8 cellular contexts compared by ENCODE assay signal in genomic region chr10:121662945-121663917, GRCh38.
A peak's percentile ranks its signal among the peaks of the same experiment; 100 is the strongest.
DNase-seq lines count a peak whose midpoint lies in the region; ATAC-seq and TF ChIP-seq lines count a peak whose summit lies in the region.

No MANE protein-coding gene starts in this region.

- DNase-seq in GM10248 (ENCODE audit: extremely low spot score) (no peak), foreskin keratinocyte (peak in 1 of 2 donors; percentile 53), occipital lobe (lab: John Stamatoyannopoulos, UW) (no peak), superior temporal gyrus (ENCODE audit: extremely low spot score) (no peak), SHP77 treated with DMSO at 0.1 percent for 48 hours (lab: John Stamatoyannopoulos, UW) (no peak)
- DNase-seq in stimulated activated CD4-positive, alpha-beta T cell treated with anti-CD3 and anti-CD28 coated beads, Interleukin-12 subunit alpha, Interleukin-12 subunit beta, amount 100 ng/mL, for 4 hours, result no peak

- no peak overlapping the region for H3K4me3 ChIP-seq in OCI-LY1 (ENCODE audit: low read depth, low read length, poor library complexity, severe bottlenecking)

- no peaks in the 10 kb centered on the region for H4K20me1 ChIP-seq in OCI-LY1 (ENCODE audit: insufficient read depth, low read length)

- CTCF ChIA-PET in GM10248 (lab: Yijun Ruan, JAX), result interaction anchor here (1.0 to 2.1 kb wide), 4 partner anchors 12 to 35 kb away, joined by 3 to 4 read pairs (median 3); no protein-coding TSS in a partner anchor

- H3F3A ChIP-seq in OCI-LY1 (ENCODE audit: insufficient read depth, low read length), result no peaks in the 10 kb centered on the region

- H3K36me3 ChIP-seq in OCI-LY1 (ENCODE audit: insufficient read depth, low read length), result no peaks in the 10 kb centered on the region

- POLR2A ChIA-PET in GM10248 (lab: Yijun Ruan, JAX), result no interaction called here

- H3K9ac ChIP-seq in OCI-LY1 (ENCODE audit: low read length), result no peak overlapping the region

- no peaks in the 10 kb centered on the region for H3K9me3 ChIP-seq in OCI-LY1 (ENCODE audit: low read length)

- H3K4me2 ChIP-seq in OCI-LY1 (ENCODE audit: low read length), result no peak overlapping the region

- peak; percentile 37 for ATAC-seq in foreskin keratinocyte

- H3K27ac ChIP-seq in 22Rv1 (no peak overlapping the region), OCI-LY1 (ENCODE audit: low read depth, low read length, poor library complexity, severe bottlenecking) (no peak overlapping the region), foreskin keratinocyte (no peak overlapping the region)

- no peaks in the 10 kb centered on the region for H3K27me3 ChIP-seq in OCI-LY1 (ENCODE audit: insufficient read depth, low read length)
- no peaks in the 10 kb centered on the region for H3K27me3 ChIP-seq in foreskin keratinocyte

- no peak overlapping the region for H2AFZ ChIP-seq in OCI-LY1 (ENCODE audit: low read length)

- TF ChIP-seq CTCF in 22Rv1 (IDR thresholded peaks at IDR 0.05) (peak; percentile 58), GM10248 (IDR thresholded peaks at IDR 0.05; ENCODE audit: control extremely low read depth, extremely low read depth, low read depth, missing control alignments) (peak; percentile 9), OCI-LY1 (IDR thresholded peaks at IDR 0.05; ENCODE audit: low read length) (peak; percentile 47; the same call in 1 of the 2 replicates), foreskin keratinocyte (conservative IDR thresholded peaks at IDR 0.05) (peak; percentile 66)

- no peaks in the 10 kb centered on the region for H3K79me2 ChIP-seq in OCI-LY1 (ENCODE audit: insufficient read depth, low read length)

- no peaks in the 10 kb centered on the region for H3K9me2 ChIP-seq in OCI-LY1 (ENCODE audit: low read depth, low read length)

- no peaks in the 10 kb centered on the region for H3K4me1 ChIP-seq in OCI-LY1 (ENCODE audit: insufficient read depth, low read length, severe bottlenecking)
- peaks cover 9% of the 10 kb centered on the region for H3K4me1 ChIP-seq in foreskin keratinocyte

Comparison
In these comparisons a context has a peak if more than half of its experiments do, and no peak if none do; other contexts are left out.
1. CTCF ChIP-seq: peak in every context shown above with its lines; median percentile 66 in foreskin keratinocyte; 58 in 22Rv1; 47 in OCI-LY1; 9 in GM10248.